ENCODE assay signal across 3 cellular contexts in the genomic region with DNA sequence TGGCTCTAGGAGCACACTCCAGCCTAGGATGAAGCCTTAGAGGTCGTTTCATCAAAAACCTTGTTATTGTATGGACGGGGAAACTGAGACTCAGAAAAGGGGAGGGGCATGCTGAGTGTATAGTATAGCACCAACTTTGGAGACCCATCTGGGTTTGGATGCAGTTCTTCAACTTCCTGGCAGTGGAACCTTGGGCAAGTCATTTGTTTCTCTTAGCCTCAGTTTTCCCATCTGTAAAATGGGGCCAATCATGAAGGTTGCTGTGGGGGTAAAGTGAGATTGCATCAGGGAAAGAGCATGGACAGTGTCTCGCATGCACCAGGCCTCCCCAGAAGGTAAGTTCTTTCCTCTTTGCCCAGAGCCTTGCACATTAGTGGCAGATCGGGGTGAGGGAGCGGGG.
A peak's percentile ranks its signal among the peaks of the same experiment; 100 is the strongest.
TF ChIP-seq lines count a peak whose summit lies in the region.

No MANE protein-coding gene starts in this region.

TF ChIP-seq in HCT116, 20 proteins besides CTCF, POLR2A, EP300 and RAD21 (continues in another document):
- TF ChIP-seq ELF1 (IDR thresholded peaks at IDR 0.05; ENCODE audit: borderline replicate concordance, low read depth) (no peak), CBX3 (IDR thresholded peaks at IDR 0.05; ENCODE audit: low read depth) (no peak), ZFX (IDR thresholded peaks at IDR 0.05) (no peak), EZH2phosphoT487 (IDR thresholded peaks at IDR 0.05; ENCODE audit: borderline replicate concordance) (no peak), TCF7L2 (IDR thresholded peaks at IDR 0.05; ENCODE audit: borderline replicate concordance, extremely low read depth, insufficient read depth, insufficient read length) (no peak), FOSL1 (IDR thresholded peaks at IDR 0.05; ENCODE audit: low read depth) (no peak), CEBPB (IDR thresholded peaks at IDR 0.05; ENCODE audit: low read depth) (no peak), YY1 (IDR thresholded peaks at IDR 0.05; ENCODE audit: extremely low read depth, insufficient replicate concordance, low read depth, low read length) (no peak), JUND (IDR thresholded peaks at IDR 0.05) (no peak), EGR1 (IDR thresholded peaks at IDR 0.05; ENCODE audit: low read depth) (no peak), EZH2 (IDR thresholded peaks at IDR 0.05) (no peak)
- TF ChIP-seq, protein P1, sequence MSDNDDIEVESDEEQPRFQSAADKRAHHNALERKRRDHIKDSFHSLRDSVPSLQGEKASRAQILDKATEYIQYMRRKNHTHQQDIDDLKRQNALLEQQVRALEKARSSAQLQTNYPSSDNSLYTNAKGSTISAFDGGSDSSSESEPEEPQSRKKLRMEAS (IDR thresholded peaks at IDR 0.05) = no peak
- TF ChIP-seq, protein P2, sequence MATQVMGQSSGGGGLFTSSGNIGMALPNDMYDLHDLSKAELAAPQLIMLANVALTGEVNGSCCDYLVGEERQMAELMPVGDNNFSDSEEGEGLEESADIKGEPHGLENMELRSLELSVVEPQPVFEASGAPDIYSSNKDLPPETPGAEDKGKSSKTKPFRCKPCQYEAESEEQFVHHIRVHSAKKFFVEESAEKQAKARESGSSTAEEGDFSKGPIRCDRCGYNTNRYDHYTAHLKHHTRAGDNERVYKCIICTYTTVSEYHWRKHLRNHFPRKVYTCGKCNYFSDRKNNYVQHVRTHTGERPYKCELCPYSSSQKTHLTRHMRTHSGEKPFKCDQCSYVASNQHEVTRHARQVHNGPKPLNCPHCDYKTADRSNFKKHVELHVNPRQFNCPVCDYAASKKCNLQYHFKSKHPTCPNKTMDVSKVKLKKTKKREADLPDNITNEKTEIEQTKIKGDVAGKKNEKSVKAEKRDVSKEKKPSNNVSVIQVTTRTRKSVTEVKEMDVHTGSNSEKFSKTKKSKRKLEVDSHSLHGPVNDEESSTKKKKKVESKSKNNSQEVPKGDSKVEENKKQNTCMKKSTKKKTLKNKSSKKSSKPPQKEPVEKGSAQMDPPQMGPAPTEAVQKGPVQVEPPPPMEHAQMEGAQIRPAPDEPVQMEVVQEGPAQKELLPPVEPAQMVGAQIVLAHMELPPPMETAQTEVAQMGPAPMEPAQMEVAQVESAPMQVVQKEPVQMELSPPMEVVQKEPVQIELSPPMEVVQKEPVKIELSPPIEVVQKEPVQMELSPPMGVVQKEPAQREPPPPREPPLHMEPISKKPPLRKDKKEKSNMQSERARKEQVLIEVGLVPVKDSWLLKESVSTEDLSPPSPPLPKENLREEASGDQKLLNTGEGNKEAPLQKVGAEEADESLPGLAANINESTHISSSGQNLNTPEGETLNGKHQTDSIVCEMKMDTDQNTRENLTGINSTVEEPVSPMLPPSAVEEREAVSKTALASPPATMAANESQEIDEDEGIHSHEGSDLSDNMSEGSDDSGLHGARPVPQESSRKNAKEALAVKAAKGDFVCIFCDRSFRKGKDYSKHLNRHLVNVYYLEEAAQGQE (IDR thresholded peaks at IDR 0.05; ENCODE audit: low read depth) = no peak
- TF ChIP-seq, protein P3, sequence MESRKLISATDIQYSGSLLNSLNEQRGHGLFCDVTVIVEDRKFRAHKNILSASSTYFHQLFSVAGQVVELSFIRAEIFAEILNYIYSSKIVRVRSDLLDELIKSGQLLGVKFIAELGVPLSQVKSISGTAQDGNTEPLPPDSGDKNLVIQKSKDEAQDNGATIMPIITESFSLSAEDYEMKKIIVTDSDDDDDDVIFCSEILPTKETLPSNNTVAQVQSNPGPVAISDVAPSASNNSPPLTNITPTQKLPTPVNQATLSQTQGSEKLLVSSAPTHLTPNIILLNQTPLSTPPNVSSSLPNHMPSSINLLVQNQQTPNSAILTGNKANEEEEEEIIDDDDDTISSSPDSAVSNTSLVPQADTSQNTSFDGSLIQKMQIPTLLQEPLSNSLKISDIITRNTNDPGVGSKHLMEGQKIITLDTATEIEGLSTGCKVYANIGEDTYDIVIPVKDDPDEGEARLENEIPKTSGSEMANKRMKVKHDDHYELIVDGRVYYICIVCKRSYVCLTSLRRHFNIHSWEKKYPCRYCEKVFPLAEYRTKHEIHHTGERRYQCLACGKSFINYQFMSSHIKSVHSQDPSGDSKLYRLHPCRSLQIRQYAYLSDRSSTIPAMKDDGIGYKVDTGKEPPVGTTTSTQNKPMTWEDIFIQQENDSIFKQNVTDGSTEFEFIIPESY (IDR thresholded peaks at IDR 0.05; ENCODE audit: extremely low read depth, insufficient replicate concordance, low read length) = no peak
- TF ChIP-seq, protein P4, sequence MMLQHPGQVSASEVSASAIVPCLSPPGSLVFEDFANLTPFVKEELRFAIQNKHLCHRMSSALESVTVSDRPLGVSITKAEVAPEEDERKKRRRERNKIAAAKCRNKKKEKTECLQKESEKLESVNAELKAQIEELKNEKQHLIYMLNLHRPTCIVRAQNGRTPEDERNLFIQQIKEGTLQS (IDR thresholded peaks at IDR 0.05) = no peak

TF ChIP-seq in IMR-90, 13 proteins besides CTCF, POLR2A, EP300 and RAD21:
- no peak for TF ChIP-seq MAZ (IDR thresholded peaks at IDR 0.05; ENCODE audit: borderline replicate concordance, low read depth, low read length)

TF ChIP-seq in H1, 55 proteins besides CTCF, POLR2A, EP300 and RAD21:
- TF ChIP-seq CHD2 (IDR thresholded peaks at IDR 0.05; ENCODE audit: low read length) (no peak), SRF (IDR thresholded peaks at IDR 0.05; ENCODE audit: low read depth, low read length) (no peak), CBX5 (IDR thresholded peaks at IDR 0.05; ENCODE audit: low read depth, low read length) (no peak), SIN3A (conservative IDR thresholded peaks at IDR 0.05 in 1 of 2, IDR thresholded peaks at IDR 0.05 in 1 of 2; ENCODE audit: low read depth in 1 of 2, low read length in 2 of 2) (no peak), KDM1A (IDR thresholded peaks at IDR 0.05; ENCODE audit: borderline replicate concordance, low read length) (peak; percentile 63; the same call in 1 of the 2 replicates), SUZ12 (IDR thresholded peaks at IDR 0.05; ENCODE audit: low read length) (no peak), PHF8 (conservative IDR thresholded peaks at IDR 0.05; ENCODE audit: low read depth, low read length) (no peak), BACH1 (IDR thresholded peaks at IDR 0.05; ENCODE audit: low read length) (no peak)
TF ChIP-seq in H1: peak in this region for 1.
